16 cellular contexts compared by ENCODE assay signal in genomic region chr4:102551946-102552575, GRCh38. TPM values are rescaled to one million over a fixed set of nuclear protein-coding genes. Genes with fewer than 3 reads are reported as not detected.
DNase-seq lines count a peak whose midpoint lies in the region; ATAC-seq, FAIRE-seq and TF ChIP-seq lines count a peak whose summit lies in the region.
"Had no signal": no experiment of that assay in that cellular context is flagged by ENCODE, and none has a peak within 500 bp of the region (broad histone marks: within the 10 kb centered on the region; RNA-seq: fewer than 3 reads in every experiment).

No MANE protein-coding gene starts in this region.

- intact Hi-C loops in CD4-positive, alpha-beta memory T cell (cut with micrococcal nuclease) = loop anchor here (2.0 to 10.0 kb wide), 2 partner anchors 17 to 47 kb away; partner anchors contain the start of gene NFKB1
- intact Hi-C loops in activated B cell treated with CpG ODN at 0.5 μM for 24 hours (cut with micrococcal nuclease) (loop anchor here (2.0 kb wide), 1 partner anchor 15 kb away; no protein-coding TSS in a partner anchor), OCI-LY7 (cut with micrococcal nuclease; ENCODE audit: unreplicated experiment) (no loop called here), head of caudate nucleus (cut with DNase I) (no loop called here)

- peaks cover 61% of the 10 kb centered on the region for H3K4me1 ChIP-seq in CD4-positive, alpha-beta memory T cell (ENCODE audit: insufficient read depth, low read length)
- peaks cover 6% of the 10 kb centered on the region for H3K4me1 ChIP-seq in OCI-LY7 (ENCODE audit: insufficient read depth, low read length, poor library complexity, severe bottlenecking)

- H3K27ac Mint-ChIP-seq in CD4-positive, alpha-beta memory T cell = peak overlapping the region in 6 of 7 donors; percentile 74 to 89 (median 83)
- peak overlapping the region; percentile 85 for H3K27ac Mint-ChIP-seq in activated B cell treated with CpG ODN at 0.5 μM for 24 hours

- peaks cover 36 to 57% (median 47%) of the 10 kb centered on the region in 4 donors for H3K4me1 Mint-ChIP-seq in CD4-positive, alpha-beta memory T cell
- peaks cover 60% of the 10 kb centered on the region for H3K4me1 Mint-ChIP-seq in activated B cell treated with CpG ODN at 0.5 μM for 24 hours

- CTCF ChIA-PET in CD4-positive, alpha-beta memory T cell (lab: Charles Lee; ENCODE audit: partially characterized antibody) = interaction anchor here (0.9 kb wide), 1 partner anchor 104 kb away, joined by 3 read pairs; no protein-coding TSS in a partner anchor
- CTCF ChIA-PET in activated B cell treated with CpG ODN at 0.5 μM for 24 hours (lab: Charles Lee) = interaction anchor here (1.2 to 1.4 kb wide), 2 partner anchors 9 to 10 kb away, joined by 4 to 6 read pairs; no protein-coding TSS in a partner anchor
- CTCF ChIA-PET in OCI-LY7 (lab: Charles Lee; ENCODE audit: unreplicated experiment) = no interaction called here

- no peaks in the 10 kb centered on the region for H3K79me2 ChIP-seq in OCI-LY7 (ENCODE audit: insufficient read depth, low read depth, low read length)

- POLR2A ChIA-PET in CD4-positive, alpha-beta memory T cell (lab: Charles Lee; ENCODE audit: partially characterized antibody) = no interaction called here
- POLR2A ChIA-PET in activated B cell treated with CpG ODN at 0.5 μM for 24 hours (lab: Charles Lee) = interaction anchor here (2.5 kb wide), 1 partner anchor 13 kb away, joined by 9 read pairs; no protein-coding TSS in a partner anchor
- POLR2A ChIA-PET in OCI-LY7 (lab: Charles Lee) = interaction anchor here (0.5 to 0.7 kb wide), 3 partner anchors 39 to 765 kb away, joined by 3 read pairs; no protein-coding TSS in a partner anchor

- peaks cover 0 to 2% (median 0%) of the 10 kb centered on the region in 8 donors for H3K9me3 Mint-ChIP-seq in CD4-positive, alpha-beta memory T cell
- H3K9me3 Mint-ChIP-seq in activated B cell treated with CpG ODN at 0.5 μM for 24 hours = no peaks in the 10 kb centered on the region

- no peaks in the 10 kb centered on the region for H3K9me2 ChIP-seq in OCI-LY7 (ENCODE audit: insufficient read depth, low read length)

- H3K36me3 Mint-ChIP-seq in CD4-positive, alpha-beta memory T cell = peaks cover 26 to 41% of the 10 kb centered on the region in 2 donors
- peaks cover 59% of the 10 kb centered on the region for H3K36me3 Mint-ChIP-seq in activated B cell treated with CpG ODN at 0.5 μM for 24 hours (ENCODE audit: low read depth)

- no peaks in the 10 kb centered on the region for H4K20me1 ChIP-seq in OCI-LY7 (ENCODE audit: insufficient read depth, low read length)

- BruUV-seq in OCI-LY7 (replicated peaks; lab: Mats Ljungman, UMichigan) = no TSS peak

- no peak for TF ChIP-seq POLR2A in GM12891 (IDR thresholded peaks at IDR 0.05; ENCODE audit: low read depth, low read length)

- DNase-seq in CD4-positive, alpha-beta memory T cell = no peak
- DNase-seq in GM12891 (ENCODE audit: insufficient read length, low spot score) (no peak), activated B cell treated with CpG ODN at 0.5 μM for 24 hours (no peak), islet precursor cell (peak; percentile 87), NCI-H345 treated with DMSO at 0.1 percent for 48 hours (lab: John Stamatoyannopoulos, UW; ENCODE audit: unreplicated experiment) (no peak), OCI-LY7 (ENCODE audit: low spot score) (no peak), head of caudate nucleus (no peak)
- DNase-seq: amniotic stem cell, NCI-H1417 treated with DMSO at 0.1 percent for 48 hours, NCI-H526, T1000 had no signal

- H3K27me3 ChIP-seq in CD4-positive, alpha-beta memory T cell (ENCODE audit: insufficient read depth, low read length) = no peaks in the 10 kb centered on the region
- H3K27me3 ChIP-seq: neutrophil had no signal

- peak overlapping the region in 6 of 8 donors; percentile 26 to 78 (median 54) for H3K4me3 Mint-ChIP-seq in CD4-positive, alpha-beta memory T cell
- peak overlapping the region; percentile 70 for H3K4me3 Mint-ChIP-seq in activated B cell treated with CpG ODN at 0.5 μM for 24 hours

- no peak overlapping the region for H3K4me2 ChIP-seq in OCI-LY7 (ENCODE audit: low read length)

- no peaks in the 10 kb centered on the region for H3K9me3 ChIP-seq in CD4-positive, alpha-beta memory T cell (ENCODE audit: control insufficient read depth in 1 of 2, low read length in 2 of 2)
- no peaks in the 10 kb centered on the region for H3K9me3 ChIP-seq in OCI-LY7 (ENCODE audit: low read length)
- H3K9me3 ChIP-seq: neutrophil had no signal

- no peaks in the 10 kb centered on the region for H3K27me3 Mint-ChIP-seq in CD4-positive, alpha-beta memory T cell
- H3K27me3 Mint-ChIP-seq in activated B cell treated with CpG ODN at 0.5 μM for 24 hours = no peaks in the 10 kb centered on the region

- H3K36me3 ChIP-seq in CD4-positive, alpha-beta memory T cell (ENCODE audit: insufficient read depth, low read length) = peaks cover 7% of the 10 kb centered on the region
- peaks cover 15% of the 10 kb centered on the region for H3K36me3 ChIP-seq in OCI-LY7 (ENCODE audit: insufficient read depth, low read length)

- no peak overlapping the region for H3K4me3 ChIP-seq in CD4-positive, alpha-beta memory T cell (ENCODE audit: low read length in 2 of 2)
- H3K4me3 ChIP-seq in OCI-LY7 (ENCODE audit: low read depth, low read length, poor library complexity, severe bottlenecking) = no peak overlapping the region

- ATAC-seq in activated B cell treated with CpG ODN at 0.5 μM for 24 hours (ENCODE audit: low read depth) = no peak
- no peak for ATAC-seq in GM18868 (IDR thresholded peaks at IDR 0.05; ENCODE audit: unreplicated experiment)

- H2AFZ ChIP-seq in OCI-LY7 (ENCODE audit: low read length) = no peak overlapping the region

- peak; percentile 75 for FAIRE-seq in GM12891 (lab: Jason Lieb, UNC)
- FAIRE-seq: colon, RCC 7860 had no signal

- H3K27ac ChIP-seq in CD4-positive, alpha-beta memory T cell (ENCODE audit: low read depth, low read length) = peak overlapping the region; percentile 32
- no peak overlapping the region for H3K27ac ChIP-seq in OCI-LY7 (ENCODE audit: low read depth, low read length, poor library complexity, severe bottlenecking)
- H3K27ac ChIP-seq: C4-2B, neutrophil had no signal

- TF ChIP-seq CTCF in activated B cell treated with CpG ODN at 0.5 μM for 24 hours (IDR thresholded peaks at IDR 0.05) (no peak), OCI-LY7 (conservative IDR thresholded peaks at IDR 0.05; ENCODE audit: low read length) (no peak)

TF ChIP-seq in GM12891, 5 proteins besides CTCF, POLR2A, EP300 and RAD21:
- TF ChIP-seq POLR2AphosphoS5 (IDR thresholded peaks at IDR 0.05; ENCODE audit: low read depth, low read length) = no peak; the same call in 1 of the 2 replicates
- no peak for TF ChIP-seq SPI1 (IDR thresholded peaks at IDR 0.05; ENCODE audit: low read depth, low read length)
- TF ChIP-seq PAX5 (IDR thresholded peaks at IDR 0.05; ENCODE audit: insufficient read depth, low read length, severe bottlenecking) = no peak
- no peak for TF ChIP-seq POU2F2 (IDR thresholded peaks at IDR 0.05; ENCODE audit: low read depth, low read length)
- no peak for TF ChIP-seq TAF1 (IDR thresholded peaks at IDR 0.05; ENCODE audit: low read depth, low read length)

RNA-seq across cellular contexts. Expression of gene NFKB1, which starts 50.9 kb away (rescaled TPM):
- 10 to 100 TPM; 79.8 to 84.9 TPM for total RNA-seq in CD4-positive, alpha-beta memory T cell
- polyA plus RNA-seq in CD4-positive, alpha-beta memory T cell = 10 to 100 TPM; 16.6 to 61.9 TPM
- 47.8 TPM for polyA plus RNA-seq in GM12891 (2012; ENCODE audit: low read depth, missing spikeins)
- total RNA-seq in activated B cell treated with CpG ODN at 0.5 μM for 24 hours (274 and 308 TPM in 2 replicates), OCI-LY7 (2022) (47.8 and 53.0 TPM in 2 replicates)
- 20.7 and 23.1 TPM in 2 replicates for total RNA-seq in OCI-LY7 (2014; rRNA removed; shearing (Covaris generic))

Comparison
In these comparisons a context has a peak if more than half of its experiments do, and no peak if none do; other contexts are left out.
1. intact Hi-C loops: an anchor here in CD4-positive, alpha-beta memory T cell (2.0 to 10.0 kb wide) and activated B cell treated with CpG ODN at 0.5 μM for 24 hours (2.0 kb wide); none called in OCI-LY7 and head of caudate nucleus.